8 cellular contexts compared by ENCODE assay signal in genomic region chr13:52159159-52159982, GRCh38. TPM values are rescaled to one million over a fixed set of nuclear protein-coding genes. Genes with fewer than 3 reads are reported as not detected.
DNase-seq lines count a peak whose midpoint lies in the region; ATAC-seq and TF ChIP-seq lines count a peak whose summit lies in the region.

A gene with protein sequence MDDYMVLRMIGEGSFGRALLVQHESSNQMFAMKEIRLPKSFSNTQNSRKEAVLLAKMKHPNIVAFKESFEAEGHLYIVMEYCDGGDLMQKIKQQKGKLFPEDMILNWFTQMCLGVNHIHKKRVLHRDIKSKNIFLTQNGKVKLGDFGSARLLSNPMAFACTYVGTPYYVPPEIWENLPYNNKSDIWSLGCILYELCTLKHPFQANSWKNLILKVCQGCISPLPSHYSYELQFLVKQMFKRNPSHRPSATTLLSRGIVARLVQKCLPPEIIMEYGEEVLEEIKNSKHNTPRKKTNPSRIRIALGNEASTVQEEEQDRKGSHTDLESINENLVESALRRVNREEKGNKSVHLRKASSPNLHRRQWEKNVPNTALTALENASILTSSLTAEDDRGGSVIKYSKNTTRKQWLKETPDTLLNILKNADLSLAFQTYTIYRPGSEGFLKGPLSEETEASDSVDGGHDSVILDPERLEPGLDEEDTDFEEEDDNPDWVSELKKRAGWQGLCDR (minus strand): TSS chr13:52159597. CDS start chr13:52156191, 3,406 bp downstream.

- peak; percentile 24 for DNase-seq in DMS79 (lab: John Stamatoyannopoulos, UW)
- DNase-seq in Jurkat, Clone E6-1 (ENCODE audit: low read depth, low spot score) = no peak
- DNase-seq in SK-N-DZ (ENCODE audit: low spot score) = peak; percentile 84
- peak; percentile 56 for DNase-seq in glomerular visceral epithelial cell (ENCODE audit: extremely low spot score)
- DNase-seq in occipital lobe (lab: John Stamatoyannopoulos, UW) = peak; percentile 20
- peak; percentile 82 to 84 for DNase-seq in suprapubic skin (ENCODE audit: low spot score in 2 of 2)

- peaks cover 5% of the 10 kb centered on the region for H3K36me3 ChIP-seq in suprapubic skin

- H3K27me3 Mint-ChIP-seq in activated naive CD4-positive, alpha-beta T cell treated with anti-CD3 and anti-CD28 coated beads, Interleukin-2, amount 50 U/mL, for 24 hours = no peaks in the 10 kb centered on the region

- H3K27me3 ChIP-seq in suprapubic skin = no peaks in the 10 kb centered on the region

- 27% methylated on average over 5 of the region's 74 CpGs for WGBS in suprapubic skin

- no peak for TF ChIP-seq EP300 in suprapubic skin (IDR thresholded peaks at IDR 0.05)

- no peaks in the 10 kb centered on the region for H3K9me3 Mint-ChIP-seq in activated naive CD4-positive, alpha-beta T cell treated with anti-CD3 and anti-CD28 coated beads, Interleukin-2, amount 50 U/mL, for 24 hours

- peaks cover 45% of the 10 kb centered on the region for H3K4me1 Mint-ChIP-seq in activated naive CD4-positive, alpha-beta T cell treated with anti-CD3 and anti-CD28 coated beads, Interleukin-2, amount 50 U/mL, for 24 hours

- peak within 1 kb of the TSS; percentile 90 for H3K27ac ChIP-seq in suprapubic skin

- peak in 1 of 2 donors; percentile 33 for TF ChIP-seq POLR2A in suprapubic skin (IDR thresholded peaks at IDR 0.05)

- peak within 1 kb of the TSS; percentile 78 for H3K27ac Mint-ChIP-seq in activated naive CD4-positive, alpha-beta T cell treated with anti-CD3 and anti-CD28 coated beads, Interleukin-2, amount 50 U/mL, for 24 hours

- ATAC-seq in GM21576 (IDR thresholded peaks at IDR 0.05; ENCODE audit: unreplicated experiment) = peak; percentile 61

- no peaks in the 10 kb centered on the region for H3K9me3 ChIP-seq in suprapubic skin

- peaks cover 19% of the 10 kb centered on the region for H3K4me1 ChIP-seq in suprapubic skin

- H3K36me3 Mint-ChIP-seq in activated naive CD4-positive, alpha-beta T cell treated with anti-CD3 and anti-CD28 coated beads, Interleukin-2, amount 50 U/mL, for 24 hours = no peaks in the 10 kb centered on the region

- H3K4me3 ChIP-seq in Jurkat, Clone E6-1 (ENCODE audit: low read length) = peak within 1 kb of the TSS; percentile 48
- H3K4me3 ChIP-seq in suprapubic skin = peak within 1 kb of the TSS; percentile 99

- TF ChIP-seq CTCF in suprapubic skin (IDR thresholded peaks at IDR 0.05) = no peak

- peak within 1 kb of the TSS; percentile 90 for H3K4me3 Mint-ChIP-seq in activated naive CD4-positive, alpha-beta T cell treated with anti-CD3 and anti-CD28 coated beads, Interleukin-2, amount 50 U/mL, for 24 hours

RNA-seq across cellular contexts. Expression of the gene that starts here (rescaled TPM):
- polyA plus RNA-seq in Jurkat, Clone E6-1 (2012; ENCODE audit: insufficient read depth, insufficient read length) = 7.2 TPM
- 19.5 and 28.7 TPM in 2 replicates for polyA plus RNA-seq in SK-N-DZ (2014; cell fraction: cytosol; rRNA removed)
- 56.7 and 57.4 TPM in 2 replicates for polyA plus RNA-seq in SK-N-DZ (2014; cell fraction: nucleus; rRNA removed)
- total RNA-seq in occipital lobe (11.4 TPM), suprapubic skin (10 to 100 TPM in 2 of 4 donors, 1 to 10 TPM in 2; 6.9 to 20.4 (median 9.9) TPM)
